ENCODE assay signal across 9 cellular contexts in the genomic region with DNA sequence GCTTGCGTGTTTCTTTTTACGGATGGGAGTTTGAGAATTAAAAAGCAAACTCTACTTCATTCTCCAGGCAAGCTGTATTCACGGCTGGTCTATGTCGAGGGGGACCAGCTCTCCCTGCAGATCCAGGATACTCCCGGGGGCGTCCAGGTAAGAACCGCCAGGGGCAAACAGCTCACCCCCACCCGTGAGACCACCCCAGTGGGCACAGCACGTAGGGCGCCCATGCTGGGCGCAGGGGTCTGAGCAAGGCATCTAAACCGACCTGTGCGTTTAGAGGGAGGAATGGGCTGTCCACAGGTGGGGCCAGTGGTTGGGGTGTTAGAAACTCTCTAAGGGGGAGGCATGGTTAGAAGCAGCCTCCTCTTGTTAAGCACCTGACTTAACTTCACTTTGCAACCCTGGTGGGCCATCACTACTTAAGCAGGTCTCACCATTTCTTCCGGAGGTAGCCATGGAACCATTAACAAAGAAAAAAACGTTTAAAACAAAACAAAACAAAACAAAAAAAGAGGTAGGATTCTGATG. TPM values are rescaled to one million over a fixed set of nuclear protein-coding genes. Genes with fewer than 3 reads are reported as not detected.
DNase-seq lines count a peak whose midpoint lies in the region; TF ChIP-seq lines count a peak whose summit lies in the region.
"Had no signal": no experiment of that assay in that cellular context is flagged by ENCODE, and none has a peak within 500 bp of the region (broad histone marks: within the 10 kb centered on the region; RNA-seq: fewer than 3 reads in every experiment).

No MANE protein-coding gene starts in this region.

- no peaks in the 10 kb centered on the region for H3K9me3 ChIP-seq in AG04450 (ENCODE audit: control insufficient read depth, insufficient read depth, low read length)
- no peaks in the 10 kb centered on the region for H3K9me3 ChIP-seq in MM.1S (replicated peaks; ENCODE audit: insufficient read depth, low read length)
- no peaks in the 10 kb centered on the region for H3K9me3 ChIP-seq in effector memory CD4-positive, alpha-beta T cell (ENCODE audit: control insufficient read depth, low read length)

- H3K4me1 Mint-ChIP-seq in nephron progenitor cell, result peaks cover 47% of the 10 kb centered on the region

- H2AFZ ChIP-seq in MM.1S (ENCODE audit: low read length), result peak overlapping the region; percentile 90; the same call in 1 of the 2 replicates

- no peaks in the 10 kb centered on the region for H3K4me1 ChIP-seq in MM.1S (ENCODE audit: low read length)
- peaks cover 6% of the 10 kb centered on the region for H3K4me1 ChIP-seq in effector memory CD4-positive, alpha-beta T cell (ENCODE audit: control insufficient read depth, insufficient read depth, low read length, poor library complexity, severe bottlenecking)

- H3K9me3 Mint-ChIP-seq in nephron progenitor cell, result peaks cover 3% of the 10 kb centered on the region

- H4K20me1 ChIP-seq in MM.1S (ENCODE audit: insufficient read depth, low read length), result no peaks in the 10 kb centered on the region

- H3K4me3 Mint-ChIP-seq in nephron progenitor cell, result peak overlapping the region; percentile 87

- H3K36me3 Mint-ChIP-seq in nephron progenitor cell (ENCODE audit: low read depth), result no peaks in the 10 kb centered on the region

- no peak overlapping the region for H3K27ac Mint-ChIP-seq in nephron progenitor cell

- CTCF ChIA-PET in AG04450 (lab: Charles Lee), result interaction anchor here (0.8 to 2.0 kb wide), 6 partner anchors 27 to 289 kb away, joined by 3 to 7 read pairs (median 4); no protein-coding TSS in a partner anchor

- H3K79me2 ChIP-seq in MM.1S (ENCODE audit: low read length), result no peaks in the 10 kb centered on the region

- no peak overlapping the region for H3K27ac ChIP-seq in AG04450 (ENCODE audit: low read depth, low read length)
- no peak overlapping the region for H3K27ac ChIP-seq in MM.1S (ENCODE audit: low read length)
- H3K27ac ChIP-seq in effector memory CD4-positive, alpha-beta T cell (ENCODE audit: insufficient read depth, low read length, poor library complexity, severe bottlenecking), result no peak overlapping the region
- H3K27ac ChIP-seq: HL-60 had no signal

- H3K4me2 ChIP-seq in MM.1S (ENCODE audit: low read depth, low read length), result peak overlapping the region; percentile 87

- H3K4me3 ChIP-seq in AG04450 (ENCODE audit: low read depth, low read length) (peak overlapping the region; percentile 84), MM.1S (ENCODE audit: low read length) (peak overlapping the region; percentile 69)
- peak overlapping the region; percentile 92 for H3K4me3 ChIP-seq in effector memory CD4-positive, alpha-beta T cell (ENCODE audit: insufficient read depth, low read depth, low read length, poor library complexity, severe bottlenecking)

- H3K27me3 Mint-ChIP-seq in nephron progenitor cell (ENCODE audit: low read depth, poor library complexity), result peaks cover 56% of the 10 kb centered on the region

- H3F3A ChIP-seq in MM.1S (ENCODE audit: insufficient read depth, low read length), result no peaks in the 10 kb centered on the region

- DNase-seq in AG04450 (ENCODE audit: low read depth, low spot score) (no peak), MM.1S (no peak), nephron progenitor cell (no peak), amniotic stem cell (lab: John Stamatoyannopoulos, UW) (no peak), SIG-M5 treated with dmso at 0.1 percent for 504 hours (lab: John Stamatoyannopoulos, UW; ENCODE audit: unreplicated experiment) (no peak)
- DNase-seq in effector memory CD4-positive, alpha-beta T cell, result no peak
- no peak for DNase-seq in stimulated activated CD4-positive, alpha-beta T cell treated with anti-CD3 and anti-CD28 coated beads, Interleukin-1b, Interleukin-23, amount 100 ng/mL, for 48 hours
- no peak for DNase-seq in activated CD4-positive, alpha-beta T cell treated with anti-CD3 and anti-CD28 coated beads, Interleukin-2, amount 50 U/mL, for 48 hours

- no peaks in the 10 kb centered on the region for H3K36me3 ChIP-seq in MM.1S (replicated peaks; ENCODE audit: insufficient read depth, low read length)
- H3K36me3 ChIP-seq in effector memory CD4-positive, alpha-beta T cell (ENCODE audit: control insufficient read depth, insufficient read depth, low read length), result no peaks in the 10 kb centered on the region

- no peak for TF ChIP-seq CTCF in AG04450 (IDR thresholded peaks at IDR 0.05; ENCODE audit: low read depth, low read length)
- TF ChIP-seq CTCF in MM.1S (IDR thresholded peaks at IDR 0.05; ENCODE audit: low read length), result no peak
- TF ChIP-seq CTCF in nephron progenitor cell (IDR thresholded peaks at IDR 0.05), result no peak

- POLR2A ChIA-PET in AG04450 (lab: Yijun Ruan, JAX), result interaction anchor here (0.6 to 1.6 kb wide), 5 partner anchors 39 to 123 kb away, joined by 3 to 6 read pairs (median 3); no protein-coding TSS in a partner anchor

- H3K27me3 ChIP-seq in AG04450 (ENCODE audit: control insufficient read depth, insufficient read depth, low read length), result peaks cover 3% of the 10 kb centered on the region
- no peaks in the 10 kb centered on the region for H3K27me3 ChIP-seq in MM.1S (replicated peaks; ENCODE audit: insufficient read depth, low read length)
- H3K27me3 ChIP-seq in effector memory CD4-positive, alpha-beta T cell (replicated peaks; ENCODE audit: control insufficient read depth, insufficient read depth, low read length, poor library complexity, severe bottlenecking), result peaks cover 4% of the 10 kb centered on the region

- peak overlapping the region; percentile 51; the same call in 1 of the 2 replicates for H3K9ac ChIP-seq in MM.1S (ENCODE audit: low read length)

- H3K9me2 ChIP-seq in MM.1S (replicated peaks; ENCODE audit: insufficient read depth, low read length), result no peaks in the 10 kb centered on the region

RNA-seq across cellular contexts. Expression of a gene that starts 1.0 kb away (rescaled TPM):
- polyA plus RNA-seq in AG04450 (2011; rRNA removed), result 13.5 and 14.4 TPM in 2 replicates
- 51.9 and 70.2 TPM in 2 replicates for polyA minus RNA-seq in AG04450 (2011; rRNA and poly(A)+ RNA removed)

RNA-seq across cellular contexts. Expression of a gene that starts 20.3 kb away (rescaled TPM):
- polyA plus RNA-seq in AG04450 (2011; rRNA removed), result 1,747 and 1,942 TPM in 2 replicates
- polyA minus RNA-seq in AG04450 (2011; rRNA and poly(A)+ RNA removed), result 63.3 and 118 TPM in 2 replicates
